3 cellular contexts compared by ENCODE assay signal in genomic region chr12:125005652-125006051, GRCh38.
TF ChIP-seq lines count a peak whose summit lies in the region.

No MANE protein-coding gene starts in this region.

TF ChIP-seq in SK-N-SH, 30 proteins besides CTCF, POLR2A, EP300 and RAD21:
- peak; percentile 77 for TF ChIP-seq GATA2 (CRISPR knock-in tag; IDR thresholded peaks at IDR 0.05)
- TF ChIP-seq MXI1 (IDR thresholded peaks at IDR 0.05; ENCODE audit: low read depth, low read length), result peak; percentile 45; the same call in 1 of the 2 replicates
- TF ChIP-seq MEF2A (IDR thresholded peaks at IDR 0.05; ENCODE audit: borderline replicate concordance, low read depth), result no peak

TF ChIP-seq in SK-N-SH treated with all-trans-retinoic acid at 6 μM for 48 hours, 23 proteins besides CTCF, POLR2A, EP300 and RAD21:
- no peak for TF ChIP-seq ARNTL (CRISPR knock-in tag; IDR thresholded peaks at IDR 0.05; ENCODE audit: borderline replicate concordance, low read depth)
- no peak for TF ChIP-seq ZC3H10 (CRISPR knock-in tag; IDR thresholded peaks at IDR 0.05)
- no peak for TF ChIP-seq ESRRG (CRISPR knock-in tag; IDR thresholded peaks at IDR 0.05)
- TF ChIP-seq PATZ1 (CRISPR knock-in tag; IDR thresholded peaks at IDR 0.05; ENCODE audit: borderline replicate concordance), result no peak
- TF ChIP-seq RARB (CRISPR knock-in tag; IDR thresholded peaks at IDR 0.05), result no peak
- TF ChIP-seq ISL1 (CRISPR knock-in tag; IDR thresholded peaks at IDR 0.05), result no peak
- no peak for TF ChIP-seq ZNF8 (CRISPR knock-in tag; IDR thresholded peaks at IDR 0.05)
- no peak for TF ChIP-seq TCF4 (CRISPR knock-in tag; IDR thresholded peaks at IDR 0.05; ENCODE audit: borderline replicate concordance)
- TF ChIP-seq ZFP3 (CRISPR knock-in tag; IDR thresholded peaks at IDR 0.05), result no peak

TF ChIP-seq in K562, 482 proteins besides CTCF, POLR2A, EP300 and RAD21:
- TF ChIP-seq ZNF384 (IDR thresholded peaks at IDR 0.05; ENCODE audit: low read depth, low read length) (peak; percentile 57; the same call in 1 of the 2 replicates), E2F8 (IDR thresholded peaks at IDR 0.05; ENCODE audit: low read depth, partially characterized antibody) (no peak), TCF3 (CRISPR knock-in tag; IDR thresholded peaks at IDR 0.05) (no peak), MLLT1 (IDR thresholded peaks at IDR 0.05) (no peak)
